Comparison of ENCODE assay signal across 7 cellular contexts in genomic region chr7:26036092-26036491, GRCh38.
"Had no signal": no experiment of that assay in that cellular context is flagged by ENCODE, and none has a peak within 500 bp of the region (broad histone marks: within the 10 kb centered on the region; RNA-seq: fewer than 3 reads in every experiment).

No MANE protein-coding gene starts in this region.

- H3K36me3 Mint-ChIP-seq: IgD-negative memory B cell had no signal

- H3K4me3 ChIP-seq: K562 had no signal

- H3K27ac ChIP-seq: HL-60 had no signal

- DNase-seq: IMR-90, KBM-7, KG1 had no signal

- FAIRE-seq: HTR-8/SVneo, K562 had no signal

- H3K27ac Mint-ChIP-seq: IgD-negative memory B cell had no signal

- ATAC-seq: K562 had no signal
